In the genomic region with DNA sequence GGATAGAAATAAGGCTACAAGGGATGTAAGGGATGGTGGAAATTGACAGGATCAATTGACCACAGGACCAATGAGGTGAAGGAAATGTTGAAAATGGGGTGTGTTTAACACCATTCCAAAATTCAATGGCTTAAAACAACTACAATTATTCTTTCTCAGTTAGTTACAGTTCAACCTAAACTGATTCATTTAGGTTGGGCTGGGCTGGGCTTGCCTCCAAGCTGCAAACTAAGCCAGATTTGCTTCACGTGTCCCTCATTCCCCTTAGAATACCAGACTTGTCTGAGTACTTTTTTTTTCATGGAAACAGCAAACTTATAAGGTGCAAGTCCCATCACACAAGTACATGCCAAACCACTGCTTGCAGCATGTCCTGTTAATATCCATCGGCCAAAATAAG, we compare ENCODE assay signal across 15 cellular contexts.
A peak's percentile ranks its signal among the peaks of the same experiment; 100 is the strongest.
DNase-seq lines count a peak whose midpoint lies in the region; ATAC-seq and TF ChIP-seq lines count a peak whose summit lies in the region.
"Had no signal": no experiment of that assay in that cellular context is flagged by ENCODE, and none has a peak within 500 bp of the region (broad histone marks: within the 10 kb centered on the region; RNA-seq: fewer than 3 reads in every experiment).

No MANE protein-coding gene starts in this region.

- H3K4me3 ChIP-seq in epithelial cell of esophagus (ENCODE audit: low read length) (no peak overlapping the region), right cardiac atrium (ENCODE audit: low read length) (no peak overlapping the region), transverse colon (no peak overlapping the region), thyroid gland (replicated peaks in 1 of 3) (no peak overlapping the region)

- TF ChIP-seq POLR2A in transverse colon (IDR thresholded peaks at IDR 0.05) (no peak), thyroid gland (IDR thresholded peaks at IDR 0.05) (no peak)

- DNase-seq in astrocyte of the hippocampus (ENCODE audit: low read depth, low spot score): peak; percentile 58
- peak; percentile 32 for DNase-seq in epithelial cell of esophagus (ENCODE audit: low read depth)
- peak in 2 of 3 donors; percentile 38 to 51 for DNase-seq in right cardiac atrium
- DNase-seq in transverse colon: peak; percentile 41
- DNase-seq in caudate nucleus (lab: John Stamatoyannopoulos, UW): no peak
- no peak for DNase-seq in thyroid gland
- DNase-seq: C1 segment of cervical spinal cord, Caco-2, H9, IMR-90, Kasumi-1, NCI-H1930, NCI-H2171 treated with DMSO at 0.1 percent for 48 hours, NCI-H82 had no signal

- H3K27me3 ChIP-seq in right cardiac atrium (ENCODE audit: control insufficient read depth, insufficient read depth) (no peaks in the 10 kb centered on the region), transverse colon (no peaks in the 10 kb centered on the region), thyroid gland (no peaks in the 10 kb centered on the region)

- H3K9me3 ChIP-seq in right cardiac atrium (ENCODE audit: control insufficient read depth, low read length) (no peaks in the 10 kb centered on the region), transverse colon (no peaks in the 10 kb centered on the region), thyroid gland (no peaks in the 10 kb centered on the region)
- H3K9me3 ChIP-seq: Caco-2 had no signal

- 37% methylated on average over 2 of the region's 2 CpGs for WGBS in right cardiac atrium
- WGBS in transverse colon (ENCODE audit: low coverage in 1 of 2), 2 donors: 0 to 39% methylated on average over 1 to 2 of the region's 2 CpGs
- WGBS in thyroid gland, 2 donors: 55 to 57% methylated on average over 2 of the region's 2 CpGs

- intact Hi-C loops in right cardiac atrium (cut with DNase I) (no loop called here), transverse colon (cut with DNase I; ENCODE audit: low total_unique reads) (no loop called here), thyroid gland (cut with DNase I) (no loop called here)

- in situ Hi-C loops in transverse colon (cut with MboI; ENCODE audit: low pct_ligation_motif_present in 1 of 4, low pct_unique_long_range_greater_than_20kb in 1 of 4, low sequenced_read_pairs in 3 of 4): no loop called here

- H3K4me1 ChIP-seq in right cardiac atrium (ENCODE audit: control insufficient read depth, insufficient read depth, low read length): peaks cover 2% of the 10 kb centered on the region
- H3K4me1 ChIP-seq in transverse colon: peaks cover 0 to 33% (median 11%) of the 10 kb centered on the region in 4 donors
- H3K4me1 ChIP-seq in thyroid gland: no peaks in the 10 kb centered on the region
- H3K4me1 ChIP-seq: Caco-2 had no signal

- TF ChIP-seq CTCF in epithelial cell of esophagus (IDR thresholded peaks at IDR 0.05; ENCODE audit: insufficient read depth, low read depth, low read length, missing control alignments): no peak
- no peak for TF ChIP-seq CTCF in transverse colon (IDR thresholded peaks at IDR 0.05)
- no peak for TF ChIP-seq CTCF in thyroid gland (IDR thresholded peaks at IDR 0.05)

- H3K27ac ChIP-seq in right cardiac atrium (ENCODE audit: low read length): no peak overlapping the region
- H3K27ac ChIP-seq in transverse colon: peak overlapping the region in 1 of 4 donors; percentile 14
- H3K27ac ChIP-seq in caudate nucleus (ENCODE audit: low read depth, low read length): no peak overlapping the region
- no peak overlapping the region for H3K27ac ChIP-seq in thyroid gland

- no peaks in the 10 kb centered on the region for H3K36me3 ChIP-seq in transverse colon
- H3K36me3 ChIP-seq in thyroid gland: no peaks in the 10 kb centered on the region

- no peak for ATAC-seq in right cardiac atrium
- no peak for ATAC-seq in HG03432 (IDR thresholded peaks at IDR 0.05; ENCODE audit: unreplicated experiment)

- no peak for TF ChIP-seq EP300 in transverse colon (IDR thresholded peaks at IDR 0.05; ENCODE audit: low read depth)

Comparison
In these comparisons a context has a peak if more than half of its experiments do, and no peak if none do; other contexts are left out.
1. DNase-seq: peak in astrocyte of the hippocampus (single experiment), epithelial cell of esophagus (single experiment), right cardiac atrium (2 of 3) and transverse colon (single experiment); none in caudate nucleus (0 of 61) and thyroid gland (0 of 2).